Comparison of ENCODE assay signal across 1 cellular context in genomic region chr19:50380137-50380536, GRCh38.
TF ChIP-seq lines count a peak whose summit lies in the region.

No MANE protein-coding gene starts in this region.

TF ChIP-seq in IMR-90, 13 proteins besides CTCF, POLR2A, EP300 and RAD21:
- TF ChIP-seq NFE2L2 (IDR thresholded peaks at IDR 0.05; ENCODE audit: low read depth, low read length), result no peak
- TF ChIP-seq ELK1 (IDR thresholded peaks at IDR 0.05; ENCODE audit: borderline replicate concordance, low read depth, low read length), result no peak
- TF ChIP-seq RFX5 (IDR thresholded peaks at IDR 0.05; ENCODE audit: low read depth, low read length), result no peak
- no peak for TF ChIP-seq USF2 (IDR thresholded peaks at IDR 0.05; ENCODE audit: low read depth, low read length)
